10 cellular contexts compared by ENCODE assay signal in genomic region chr15:70799667-70800450, GRCh38. TPM values are rescaled to one million over a fixed set of nuclear protein-coding genes. Genes with fewer than 3 reads are reported as not detected.
DNase-seq lines count a peak whose midpoint lies in the region; ATAC-seq and TF ChIP-seq lines count a peak whose summit lies in the region.
"Had no signal": no experiment of that assay in that cellular context is flagged by ENCODE, and none has a peak within 500 bp of the region (broad histone marks: within the 10 kb centered on the region; RNA-seq: fewer than 3 reads in every experiment).

No MANE protein-coding gene starts in this region.

- intact Hi-C loops in psoas muscle (cut with DNase I) = no loop called here

- ATAC-seq in SK-N-SH treated with all-trans-retinoic acid at 6 μM for 48 hours = peak; percentile 81
- peak in 3 of 4 donors; percentile 48 to 53 (median 49) for ATAC-seq in psoas muscle
- ATAC-seq in HG03108 (IDR thresholded peaks at IDR 0.05; ENCODE audit: unreplicated experiment) = no peak
- ATAC-seq in HG03565 (IDR thresholded peaks at IDR 0.05; ENCODE audit: unreplicated experiment) = no peak

- no peaks in the 10 kb centered on the region for H3K9me3 ChIP-seq in psoas muscle

- no peak overlapping the region for H3K4me3 ChIP-seq in psoas muscle

- TF ChIP-seq CTCF in psoas muscle (IDR thresholded peaks at IDR 0.05) = no peak

- DNase-seq in Caki2 (ENCODE audit: low read depth) = peak; percentile 70
- DNase-seq in foreskin melanocyte = peak; percentile 88
- DNase-seq in psoas muscle = no peak
- DNase-seq in effector CD4-positive, alpha-beta T cell = no peak
- DNase-seq in NCI-H2081 (lab: John Stamatoyannopoulos, UW) = no peak
- DNase-seq: activated naive CD4-positive, alpha-beta T cell treated with anti-CD3 and anti-CD28 coated beads, Interleukin-2, amount 50 U/mL, for 16 hours; Karpas-422 had no signal

- 75 to 81% (median 76%) methylated on average over 9 of the region's 9 CpGs for WGBS in psoas muscle, 3 donors

- no peaks in the 10 kb centered on the region for H3K4me1 ChIP-seq in psoas muscle

- no peaks in the 10 kb centered on the region for H3K36me3 ChIP-seq in psoas muscle (ENCODE audit: insufficient read depth in 1 of 2, low read depth in 1 of 2)

- H3K27ac ChIP-seq in psoas muscle = no peak overlapping the region

- H3K27me3 ChIP-seq in psoas muscle (ENCODE audit: insufficient read depth in 3 of 3, low read length in 2 of 3) = no peaks in the 10 kb centered on the region

- in situ Hi-C loops in Caki2 (cut with HindIII; ENCODE audit: low pct_unique_long_range_greater_than_20kb, low sequenced_read_pairs) = no loop called here

TF ChIP-seq in SK-N-SH treated with all-trans-retinoic acid at 6 μM for 48 hours, 23 proteins besides CTCF, POLR2A, EP300 and RAD21:
- no peak for TF ChIP-seq ZNF70 (CRISPR knock-in tag; IDR thresholded peaks at IDR 0.05)
- no peak for TF ChIP-seq ZNF8 (CRISPR knock-in tag; IDR thresholded peaks at IDR 0.05)
- no peak for TF ChIP-seq ISL1 (CRISPR knock-in tag; IDR thresholded peaks at IDR 0.05)
- no peak for TF ChIP-seq SNAI2 (CRISPR knock-in tag; IDR thresholded peaks at IDR 0.05)
- TF ChIP-seq TOX (CRISPR knock-in tag; IDR thresholded peaks at IDR 0.05; ENCODE audit: borderline replicate concordance) = no peak
- no peak for TF ChIP-seq CSRNP3 (CRISPR knock-in tag; IDR thresholded peaks at IDR 0.05)
- TF ChIP-seq ZFP30 (CRISPR knock-in tag; IDR thresholded peaks at IDR 0.05) = no peak
- TF ChIP-seq GLIS3 (CRISPR knock-in tag; IDR thresholded peaks at IDR 0.05) = no peak
- TF ChIP-seq ZFP3 (CRISPR knock-in tag; IDR thresholded peaks at IDR 0.05) = no peak
- TF ChIP-seq ESRRG (CRISPR knock-in tag; IDR thresholded peaks at IDR 0.05) = no peak
- TF ChIP-seq POU6F1 (CRISPR knock-in tag; IDR thresholded peaks at IDR 0.05; ENCODE audit: borderline replicate concordance, low read depth) = no peak
- no peak for TF ChIP-seq ZC3H10 (CRISPR knock-in tag; IDR thresholded peaks at IDR 0.05)
- TF ChIP-seq TCF4 (CRISPR knock-in tag; IDR thresholded peaks at IDR 0.05; ENCODE audit: borderline replicate concordance) = no peak
- TF ChIP-seq PATZ1 (CRISPR knock-in tag; IDR thresholded peaks at IDR 0.05; ENCODE audit: borderline replicate concordance) = no peak
- no peak for TF ChIP-seq BACH2 (CRISPR knock-in tag; IDR thresholded peaks at IDR 0.05; ENCODE audit: borderline replicate concordance)
- TF ChIP-seq ZNF565 (CRISPR knock-in tag; conservative IDR thresholded peaks at IDR 0.05; ENCODE audit: low read depth) = no peak

RNA-seq across cellular contexts. Expression of gene UACA, which starts 36.5 kb away (rescaled TPM):
- 8.0 and 16.2 TPM in 2 replicates for total RNA-seq in Caki2 (2014; rRNA removed; shearing (Covaris generic); ENCODE audit: low replicate concordance)
- 100 to 1,000 TPM; 138 to 426 (median 194) TPM for total RNA-seq in psoas muscle
- polyA plus RNA-seq in psoas muscle = 10 to 100 TPM; 17.0 to 95.3 (median 74.5) TPM

RNA-seq across cellular contexts. Expression of gene LARP6, which starts 54.1 kb away (rescaled TPM):
- 35.4 and 41.0 TPM in 2 replicates for total RNA-seq in Caki2 (2014; rRNA removed; shearing (Covaris generic); ENCODE audit: low replicate concordance)
- total RNA-seq in psoas muscle = 10 to 100 TPM in 2 of 4 donors, 1 to 10 TPM in 2; 6.4 to 18.9 (median 9.5) TPM
- 1 to 10 TPM; 2.9 to 5.2 (median 4.3) TPM for polyA plus RNA-seq in psoas muscle

Comparison
In these comparisons a context has a peak if more than half of its experiments do, and no peak if none do; other contexts are left out.
1. DNase-seq: peak in Caki2 (single experiment) and foreskin melanocyte (single experiment); none in psoas muscle (0 of 2), effector CD4-positive, alpha-beta T cell (single experiment) and NCI-H2081 (0 of 2).
2. ATAC-seq: peak in SK-N-SH treated with all-trans-retinoic acid at 6 μM for 48 hours (single experiment) and psoas muscle (3 of 4); none in HG03108 (single experiment) and HG03565 (single experiment).